2 cellular contexts compared by ENCODE assay signal in the genomic region with DNA sequence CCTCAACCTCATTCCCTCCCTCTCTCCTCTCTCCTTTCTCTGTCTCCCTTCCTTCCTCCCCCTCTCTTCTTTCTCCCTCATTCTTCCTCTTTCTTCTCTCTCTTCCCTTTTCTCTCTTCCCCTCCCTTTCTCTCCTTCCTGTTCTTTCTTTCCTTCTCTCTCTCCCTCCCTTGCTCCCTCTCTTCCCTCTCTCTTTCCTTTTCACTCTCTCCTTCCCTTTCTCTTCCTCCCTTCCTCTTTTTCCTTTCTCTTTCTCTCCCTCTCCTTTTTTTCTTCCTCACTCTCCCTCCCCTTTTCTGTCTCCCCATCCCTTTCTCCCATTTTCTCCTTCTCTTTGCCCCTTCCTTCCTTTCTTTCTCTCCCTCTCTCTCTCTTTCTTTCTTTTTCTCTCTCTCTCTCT.
TF ChIP-seq lines count a peak whose summit lies in the region.

No MANE protein-coding gene starts in this region.

TF ChIP-seq in GM23338, 12 proteins besides CTCF, POLR2A, EP300 and RAD21 (continued from another document):
- TF ChIP-seq, protein P1, sequence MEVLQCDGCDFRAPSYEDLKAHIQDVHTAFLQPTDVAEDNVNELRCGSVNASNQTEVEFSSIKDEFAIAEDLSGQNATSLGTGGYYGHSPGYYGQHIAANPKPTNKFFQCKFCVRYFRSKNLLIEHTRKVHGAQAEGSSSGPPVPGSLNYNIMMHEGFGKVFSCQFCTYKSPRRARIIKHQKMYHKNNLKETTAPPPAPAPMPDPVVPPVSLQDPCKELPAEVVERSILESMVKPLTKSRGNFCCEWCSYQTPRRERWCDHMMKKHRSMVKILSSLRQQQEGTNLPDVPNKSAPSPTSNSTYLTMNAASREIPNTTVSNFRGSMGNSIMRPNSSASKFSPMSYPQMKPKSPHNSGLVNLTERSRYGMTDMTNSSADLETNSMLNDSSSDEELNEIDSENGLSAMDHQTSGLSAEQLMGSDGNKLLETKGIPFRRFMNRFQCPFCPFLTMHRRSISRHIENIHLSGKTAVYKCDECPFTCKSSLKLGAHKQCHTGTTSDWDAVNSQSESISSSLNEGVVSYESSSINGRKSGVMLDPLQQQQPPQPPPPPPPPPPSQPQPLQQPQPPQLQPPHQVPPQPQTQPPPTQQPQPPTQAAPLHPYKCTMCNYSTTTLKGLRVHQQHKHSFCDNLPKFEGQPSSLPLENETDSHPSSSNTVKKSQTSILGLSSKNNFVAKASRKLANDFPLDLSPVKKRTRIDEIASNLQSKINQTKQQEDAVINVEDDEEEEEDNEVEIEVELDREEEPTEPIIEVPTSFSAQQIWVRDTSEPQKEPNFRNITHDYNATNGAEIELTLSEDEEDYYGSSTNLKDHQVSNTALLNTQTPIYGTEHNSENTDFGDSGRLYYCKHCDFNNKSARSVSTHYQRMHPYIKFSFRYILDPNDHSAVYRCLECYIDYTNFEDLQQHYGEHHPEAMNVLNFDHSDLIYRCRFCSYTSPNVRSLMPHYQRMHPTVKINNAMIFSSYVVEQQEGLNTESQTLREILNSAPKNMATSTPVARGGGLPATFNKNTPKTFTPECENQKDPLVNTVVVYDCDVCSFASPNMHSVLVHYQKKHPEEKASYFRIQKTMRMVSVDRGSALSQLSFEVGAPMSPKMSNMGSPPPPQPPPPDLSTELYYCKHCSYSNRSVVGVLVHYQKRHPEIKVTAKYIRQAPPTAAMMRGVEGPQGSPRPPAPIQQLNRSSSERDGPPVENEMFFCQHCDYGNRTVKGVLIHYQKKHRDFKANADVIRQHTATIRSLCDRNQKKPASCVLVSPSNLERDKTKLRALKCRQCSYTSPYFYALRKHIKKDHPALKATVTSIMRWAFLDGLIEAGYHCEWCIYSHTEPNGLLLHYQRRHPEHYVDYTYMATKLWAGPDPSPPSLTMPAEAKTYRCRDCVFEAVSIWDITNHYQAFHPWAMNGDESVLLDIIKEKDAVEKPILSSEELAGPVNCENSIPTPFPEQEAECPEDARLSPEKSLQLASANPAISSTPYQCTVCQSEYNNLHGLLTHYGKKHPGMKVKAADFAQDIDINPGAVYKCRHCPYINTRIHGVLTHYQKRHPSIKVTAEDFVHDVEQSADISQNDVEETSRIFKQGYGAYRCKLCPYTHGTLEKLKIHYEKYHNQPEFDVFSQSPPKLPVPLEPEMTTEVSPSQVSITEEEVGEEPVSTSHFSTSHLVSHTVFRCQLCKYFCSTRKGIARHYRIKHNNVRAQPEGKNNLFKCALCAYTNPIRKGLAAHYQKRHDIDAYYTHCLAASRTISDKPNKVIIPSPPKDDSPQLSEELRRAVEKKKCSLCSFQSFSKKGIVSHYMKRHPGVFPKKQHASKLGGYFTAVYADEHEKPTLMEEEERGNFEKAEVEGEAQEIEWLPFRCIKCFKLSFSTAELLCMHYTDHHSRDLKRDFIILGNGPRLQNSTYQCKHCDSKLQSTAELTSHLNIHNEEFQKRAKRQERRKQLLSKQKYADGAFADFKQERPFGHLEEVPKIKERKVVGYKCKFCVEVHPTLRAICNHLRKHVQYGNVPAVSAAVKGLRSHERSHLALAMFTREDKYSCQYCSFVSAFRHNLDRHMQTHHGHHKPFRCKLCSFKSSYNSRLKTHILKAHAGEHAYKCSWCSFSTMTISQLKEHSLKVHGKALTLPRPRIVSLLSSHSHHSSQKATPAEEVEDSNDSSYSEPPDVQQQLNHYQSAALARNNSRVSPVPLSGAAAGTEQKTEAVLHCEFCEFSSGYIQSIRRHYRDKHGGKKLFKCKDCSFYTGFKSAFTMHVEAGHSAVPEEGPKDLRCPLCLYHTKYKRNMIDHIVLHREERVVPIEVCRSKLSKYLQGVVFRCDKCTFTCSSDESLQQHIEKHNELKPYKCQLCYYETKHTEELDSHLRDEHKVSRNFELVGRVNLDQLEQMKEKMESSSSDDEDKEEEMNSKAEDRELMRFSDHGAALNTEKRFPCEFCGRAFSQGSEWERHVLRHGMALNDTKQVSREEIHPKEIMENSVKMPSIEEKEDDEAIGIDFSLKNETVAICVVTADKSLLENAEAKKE (CRISPR knock-in tag; IDR thresholded peaks at IDR 0.05): no peak
- TF ChIP-seq POLR2AphosphoS5 (IDR thresholded peaks at IDR 0.05; ENCODE audit: low read depth): no peak
- TF ChIP-seq, protein P2, sequence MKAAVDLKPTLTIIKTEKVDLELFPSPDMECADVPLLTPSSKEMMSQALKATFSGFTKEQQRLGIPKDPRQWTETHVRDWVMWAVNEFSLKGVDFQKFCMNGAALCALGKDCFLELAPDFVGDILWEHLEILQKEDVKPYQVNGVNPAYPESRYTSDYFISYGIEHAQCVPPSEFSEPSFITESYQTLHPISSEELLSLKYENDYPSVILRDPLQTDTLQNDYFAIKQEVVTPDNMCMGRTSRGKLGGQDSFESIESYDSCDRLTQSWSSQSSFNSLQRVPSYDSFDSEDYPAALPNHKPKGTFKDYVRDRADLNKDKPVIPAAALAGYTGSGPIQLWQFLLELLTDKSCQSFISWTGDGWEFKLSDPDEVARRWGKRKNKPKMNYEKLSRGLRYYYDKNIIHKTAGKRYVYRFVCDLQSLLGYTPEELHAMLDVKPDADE (IDR thresholded peaks at IDR 0.05): no peak
- TF ChIP-seq ZNF114 (CRISPR knock-in tag; IDR thresholded peaks at IDR 0.05): no peak
- TF ChIP-seq NANOG (IDR thresholded peaks at IDR 0.05; ENCODE audit: borderline replicate concordance): no peak
- no peak for TF ChIP-seq CREB1 (CRISPR knock-in tag; IDR thresholded peaks at IDR 0.05; ENCODE audit: low read depth)
- TF ChIP-seq JUNB (IDR thresholded peaks at IDR 0.05; ENCODE audit: unreplicated experiment): no peak
TF ChIP-seq in GM23338: peak in this region for 0.

TF ChIP-seq in WTC11, 78 proteins besides CTCF, POLR2A, EP300 and RAD21 (continued from another document):
- TF ChIP-seq, protein P3, sequence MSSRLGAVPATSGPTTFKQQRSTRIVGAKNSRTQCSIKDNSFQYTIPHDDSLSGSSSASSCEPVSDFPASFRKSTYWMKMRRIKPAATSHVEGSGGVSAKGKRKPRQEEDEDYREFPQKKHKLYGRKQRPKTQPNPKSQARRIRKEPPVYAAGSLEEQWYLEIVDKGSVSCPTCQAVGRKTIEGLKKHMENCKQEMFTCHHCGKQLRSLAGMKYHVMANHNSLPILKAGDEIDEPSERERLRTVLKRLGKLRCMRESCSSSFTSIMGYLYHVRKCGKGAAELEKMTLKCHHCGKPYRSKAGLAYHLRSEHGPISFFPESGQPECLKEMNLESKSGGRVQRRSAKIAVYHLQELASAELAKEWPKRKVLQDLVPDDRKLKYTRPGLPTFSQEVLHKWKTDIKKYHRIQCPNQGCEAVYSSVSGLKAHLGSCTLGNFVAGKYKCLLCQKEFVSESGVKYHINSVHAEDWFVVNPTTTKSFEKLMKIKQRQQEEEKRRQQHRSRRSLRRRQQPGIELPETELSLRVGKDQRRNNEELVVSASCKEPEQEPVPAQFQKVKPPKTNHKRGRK (CRISPR knock-in tag; IDR thresholded peaks at IDR 0.05; ENCODE audit: borderline replicate concordance): 0 out of 2 replicates have a peak, but pooled peaks have one; percentile 76
